Comparison of ENCODE assay signal across 1 cellular context in genomic region chr9:69672828-69673640, GRCh38.
TF ChIP-seq lines count a peak whose summit lies in the region.

No MANE protein-coding gene starts in this region.

TF ChIP-seq in HEK293, 187 proteins besides CTCF, POLR2A, EP300 and RAD21 (continued from another document and continues in another):
- TF ChIP-seq ZNF645 (tag by site-specific recombination; IDR thresholded peaks at IDR 0.05): no peak
- no peak for TF ChIP-seq ZNF114 (tag by site-specific recombination; IDR thresholded peaks at IDR 0.05)
- TF ChIP-seq YY2 (tag by site-specific recombination; IDR thresholded peaks at IDR 0.05): no peak
- no peak for TF ChIP-seq ZNF596 (tag by site-specific recombination; IDR thresholded peaks at IDR 0.05)
- no peak for TF ChIP-seq BCL6B (tag by site-specific recombination; IDR thresholded peaks at IDR 0.05)
- TF ChIP-seq ZNF777 (tag by site-specific recombination; IDR thresholded peaks at IDR 0.05; ENCODE audit: borderline replicate concordance): peak; percentile 62; the same call in 1 of the 2 replicates
- no peak for TF ChIP-seq ZNF677 (tag by site-specific recombination; IDR thresholded peaks at IDR 0.05)
- peak; percentile 48; the same call in 1 of the 2 replicates for TF ChIP-seq ZNF629 (tag by site-specific recombination; IDR thresholded peaks at IDR 0.05)
- TF ChIP-seq ZNF785 (tag by site-specific recombination; IDR thresholded peaks at IDR 0.05): no peak
- TF ChIP-seq GLIS2 (tag by site-specific recombination; IDR thresholded peaks at IDR 0.05): peak; percentile 51
- TF ChIP-seq YY1 (tag by site-specific recombination; IDR thresholded peaks at IDR 0.05): no peak
- no peak for TF ChIP-seq ZNF549 (tag by site-specific recombination; IDR thresholded peaks at IDR 0.05)
- TF ChIP-seq ZNF560 (tag by site-specific recombination; IDR thresholded peaks at IDR 0.05; ENCODE audit: borderline replicate concordance): no peak
- no peak for TF ChIP-seq ZNF354C (tag by site-specific recombination; IDR thresholded peaks at IDR 0.05; ENCODE audit: borderline replicate concordance, low read depth)
- TF ChIP-seq ZNF416 (tag by site-specific recombination; IDR thresholded peaks at IDR 0.05): no peak
- TF ChIP-seq ZNF266 (tag by site-specific recombination; IDR thresholded peaks at IDR 0.05; ENCODE audit: low read depth): no peak
- no peak for TF ChIP-seq OSR2 (tag by site-specific recombination; IDR thresholded peaks at IDR 0.05)
- TF ChIP-seq ZNF600 (tag by site-specific recombination; IDR thresholded peaks at IDR 0.05): peak; percentile 53; the same call in 1 of the 2 replicates
- no peak for TF ChIP-seq ZNF324 (tag by site-specific recombination; IDR thresholded peaks at IDR 0.05)
- TF ChIP-seq GFI1B (tag by site-specific recombination; IDR thresholded peaks at IDR 0.05): no peak
- no peak for TF ChIP-seq ZSCAN16 (tag by site-specific recombination; IDR thresholded peaks at IDR 0.05)
- no peak for TF ChIP-seq ZNF830 (tag by site-specific recombination; IDR thresholded peaks at IDR 0.05; ENCODE audit: low read depth)
- no peak for TF ChIP-seq AEBP2 (tag by site-specific recombination; IDR thresholded peaks at IDR 0.05; ENCODE audit: borderline replicate concordance)
- peak; percentile 28; the same call in 1 of the 2 replicates for TF ChIP-seq SP2 (tag by site-specific recombination; IDR thresholded peaks at IDR 0.05)
- no peak for TF ChIP-seq ZNF621 (tag by site-specific recombination; IDR thresholded peaks at IDR 0.05)
- TF ChIP-seq HOXD13 (CRISPR knock-in tag; IDR thresholded peaks at IDR 0.05; ENCODE audit: borderline replicate concordance): no peak
- no peak for TF ChIP-seq ZFHX2 (tag by site-specific recombination; conservative IDR thresholded peaks at IDR 0.05)
- TF ChIP-seq ZBTB6 (tag by site-specific recombination; IDR thresholded peaks at IDR 0.05): no peak
- 0 out of 2 replicates have a peak, but pooled peaks have one; percentile 15 for TF ChIP-seq ZBTB11 (tag by site-specific recombination; conservative IDR thresholded peaks at IDR 0.05; ENCODE audit: low read depth)
- TF ChIP-seq REST (tag by site-specific recombination; IDR thresholded peaks at IDR 0.05): no peak
- no peak for TF ChIP-seq ZNF280D (tag by site-specific recombination; IDR thresholded peaks at IDR 0.05)
- TF ChIP-seq ZSCAN23 (tag by site-specific recombination; IDR thresholded peaks at IDR 0.05): no peak
- no peak for TF ChIP-seq ZNF155 (tag by site-specific recombination; IDR thresholded peaks at IDR 0.05)
- no peak for TF ChIP-seq ZNF214 (tag by site-specific recombination; IDR thresholded peaks at IDR 0.05; ENCODE audit: borderline replicate concordance)
- no peak for TF ChIP-seq ZNF248 (tag by site-specific recombination; IDR thresholded peaks at IDR 0.05)
- no peak for TF ChIP-seq ZNF138 (tag by site-specific recombination; IDR thresholded peaks at IDR 0.05; ENCODE audit: borderline replicate concordance)
- TF ChIP-seq ATF2 (tag by site-specific recombination; IDR thresholded peaks at IDR 0.05; ENCODE audit: low read depth): no peak
- peak; percentile 56; the same call in 1 of the 2 replicates for TF ChIP-seq ZEB2 (tag by site-specific recombination; IDR thresholded peaks at IDR 0.05)
- no peak for TF ChIP-seq ZNF521 (tag by site-specific recombination; IDR thresholded peaks at IDR 0.05)
- no peak for TF ChIP-seq ZNF776 (tag by site-specific recombination; IDR thresholded peaks at IDR 0.05; ENCODE audit: borderline replicate concordance)
- 0 out of 2 replicates have a peak, but pooled peaks have one; percentile 39 for TF ChIP-seq PBX3 (CRISPR knock-in tag; IDR thresholded peaks at IDR 0.05)
- TF ChIP-seq GLI2 (tag by site-specific recombination; IDR thresholded peaks at IDR 0.05; ENCODE audit: borderline replicate concordance, low read depth): no peak
- TF ChIP-seq ZNF26 (tag by site-specific recombination; IDR thresholded peaks at IDR 0.05): no peak
- peak; percentile 85 for TF ChIP-seq ZBTB17 (tag by site-specific recombination; IDR thresholded peaks at IDR 0.05)
